17 cellular contexts compared by ENCODE assay signal in the genomic region with DNA sequence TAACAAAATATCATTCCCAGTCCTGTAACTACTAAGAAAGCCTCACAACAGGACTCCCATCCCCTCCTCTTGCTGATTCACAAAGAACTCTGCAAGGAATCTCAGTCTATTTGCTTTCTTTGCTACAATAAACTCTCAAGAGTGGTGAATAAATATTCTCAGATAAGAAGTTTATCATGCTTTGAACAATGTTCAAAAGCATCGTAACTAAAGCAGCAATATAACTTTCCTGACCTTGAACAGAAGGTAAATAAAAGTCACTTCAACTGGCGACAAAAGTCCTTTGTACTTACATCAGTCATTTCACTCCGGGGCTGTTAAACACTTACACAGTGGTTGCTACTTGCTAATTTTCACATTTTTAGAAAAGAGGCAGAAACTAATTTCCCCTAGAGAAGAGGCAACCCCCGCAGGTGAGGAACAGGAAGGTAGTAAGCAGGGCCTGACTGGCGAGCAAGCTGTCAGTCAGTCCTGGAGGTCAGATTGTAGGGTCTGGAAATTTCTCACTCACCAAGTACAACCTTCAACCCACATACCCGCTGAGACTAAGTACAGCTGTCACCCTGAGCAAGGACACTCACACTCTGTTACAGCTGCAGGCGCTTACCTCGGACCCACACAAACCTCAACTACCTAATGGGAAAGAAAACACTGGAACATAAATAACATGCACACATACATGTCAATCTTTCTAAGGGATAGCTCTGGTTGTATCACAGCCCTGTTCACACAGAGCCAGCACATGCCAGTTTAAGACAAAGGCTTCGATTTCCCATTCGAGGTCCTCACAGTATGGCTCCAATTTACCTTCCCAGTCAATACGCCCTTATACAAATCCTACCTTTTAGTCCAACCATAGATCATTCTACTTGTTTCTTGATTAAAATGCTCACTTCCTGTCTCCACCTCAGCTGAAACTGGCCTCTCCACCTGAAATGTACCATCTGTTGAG.
DNase-seq lines count a peak whose midpoint lies in the region; ATAC-seq and TF ChIP-seq lines count a peak whose summit lies in the region.
"Had no signal": no experiment of that assay in that cellular context is flagged by ENCODE, and none has a peak within 500 bp of the region (broad histone marks: within the 10 kb centered on the region; RNA-seq: fewer than 3 reads in every experiment).

No MANE protein-coding gene starts in this region.

- DNase-seq in DMS53 (lab: John Stamatoyannopoulos, UW) (peak; percentile 24), DMS53 treated with DMSO at 0.1 percent for 48 hours (lab: John Stamatoyannopoulos, UW; ENCODE audit: unreplicated experiment) (no peak), WTC11 (ENCODE audit: low spot score) (no peak), lung (ENCODE audit: low spot score) (no peak), type B pancreatic cell (ENCODE audit: extremely low spot score, unreplicated experiment) (no peak), G401 (ENCODE audit: low spot score) (no peak), erythroblast (lab: John Stamatoyannopoulos, UW) (no peak)
- DNase-seq: activated naive CD4-positive, alpha-beta T cell treated with anti-CD3 and anti-CD28 coated beads, Interleukin-2, amount 50 U/mL, for 16 hours; naive thymus-derived CD8-positive, alpha-beta T cell; NCI-H446; PC-3; right cardiac atrium; stimulated activated CD4-positive, alpha-beta T cell treated with anti-CD3 and anti-CD28 coated beads, Interleukin-4, amount 100 ng/mL, for 24 hours; SW 1271 had no signal

- peaks cover 0 to 2% of the 10 kb centered on the region in 2 donors for H3K4me1 ChIP-seq in lung (ENCODE audit: control insufficient read depth in 2 of 2, insufficient read depth in 2 of 2, low read length in 2 of 2)

- H3K4me3 Mint-ChIP-seq in WTC11, result peak overlapping the region; percentile 25
- peak overlapping the region; percentile 2 for H3K4me3 Mint-ChIP-seq in type B pancreatic cell
- H3K4me3 Mint-ChIP-seq: naive thymus-derived CD8-positive, alpha-beta T cell had no signal

- 67 to 87% methylated on average over 11 of the region's 11 CpGs for WGBS in lung, 2 donors

- H3K9me3 Mint-ChIP-seq in WTC11, result peaks cover 13% of the 10 kb centered on the region
- H3K9me3 Mint-ChIP-seq in type B pancreatic cell, result peaks cover 11% of the 10 kb centered on the region

- peaks cover 69% of the 10 kb centered on the region for H3K4me1 Mint-ChIP-seq in WTC11
- H3K4me1 Mint-ChIP-seq in type B pancreatic cell (ENCODE audit: unreplicated experiment), result peaks cover 21% of the 10 kb centered on the region

- peaks cover 28% of the 10 kb centered on the region for H3K36me3 Mint-ChIP-seq in WTC11
- H3K36me3 Mint-ChIP-seq in type B pancreatic cell, result peaks cover 23% of the 10 kb centered on the region
- H3K36me3 Mint-ChIP-seq: naive thymus-derived CD8-positive, alpha-beta T cell had no signal

- no peaks in the 10 kb centered on the region for H3K27me3 ChIP-seq in lung (ENCODE audit: control insufficient read depth, insufficient read depth)

- POLR2A ChIA-PET in WTC11 (lab: Charles Lee), result interaction anchor here (1.1 kb wide), 1 partner anchor 17 kb away, joined by 3 read pairs; no protein-coding TSS in a partner anchor

- ATAC-seq in WTC11, result peak; percentile 74
- peak; percentile 70 for ATAC-seq in lung (ENCODE audit: insufficient read depth, low FRiP score)
- ATAC-seq in GM19452 (IDR thresholded peaks at IDR 0.05; ENCODE audit: unreplicated experiment), result no peak
- ATAC-seq: naive thymus-derived CD8-positive, alpha-beta T cell; PC-3; right cardiac atrium had no signal

- H3K4me3 ChIP-seq in lung, result no peak overlapping the region
- H3K4me3 ChIP-seq: HAP-1 had no signal

- H3K27ac ChIP-seq in lung (ENCODE audit: low read depth in 1 of 2, low read length in 1 of 2), result no peak overlapping the region
- H3K27ac ChIP-seq: 22Rv1 had no signal

- in situ Hi-C loops in G401 (cut with HindIII; ENCODE audit: low sequenced_read_pairs), result no loop called here

- peak overlapping the region; percentile 91 for H3K27ac Mint-ChIP-seq in WTC11
- peak overlapping the region; percentile 74 for H3K27ac Mint-ChIP-seq in type B pancreatic cell
- H3K27ac Mint-ChIP-seq: naive thymus-derived CD8-positive, alpha-beta T cell had no signal

- no peaks in the 10 kb centered on the region for H3K9me3 ChIP-seq in lung (ENCODE audit: control insufficient read depth in 2 of 2, insufficient read depth in 1 of 2, low read length in 1 of 2)

- H3K36me3 ChIP-seq in lung (ENCODE audit: control insufficient read depth in 2 of 2, insufficient read depth in 2 of 2, low read length in 2 of 2), result no peaks in the 10 kb centered on the region

- no peaks in the 10 kb centered on the region for H3K27me3 Mint-ChIP-seq in WTC11 (ENCODE audit: low read depth)
- no peaks in the 10 kb centered on the region for H3K27me3 Mint-ChIP-seq in type B pancreatic cell

- CTCF ChIA-PET in WTC11 (lab: Charles Lee), result interaction anchor here (0.9 to 1.0 kb wide), 2 partner anchors 13 to 55 kb away, joined by 3 read pairs; no protein-coding TSS in a partner anchor

- TF ChIP-seq POLR2A in erythroblast (IDR thresholded peaks at IDR 0.05; ENCODE audit: low read length), result no peak

- no peak for TF ChIP-seq CTCF in WTC11 (IDR thresholded peaks at IDR 0.05)
- no peak for TF ChIP-seq CTCF in lung (IDR thresholded peaks at IDR 0.05; ENCODE audit: control extremely low read depth, extremely low read depth)
- no peak for TF ChIP-seq CTCF in type B pancreatic cell (conservative IDR thresholded peaks at IDR 0.05)

TF ChIP-seq in WTC11, 78 proteins besides CTCF, POLR2A, EP300 and RAD21:
- no peak for TF ChIP-seq OVOL2 (CRISPR knock-in tag; IDR thresholded peaks at IDR 0.05; ENCODE audit: borderline replicate concordance)
- TF ChIP-seq TEAD4 (CRISPR knock-in tag; IDR thresholded peaks at IDR 0.05), result peak; percentile 23; the same call in 1 of the 2 replicates
- TF ChIP-seq, protein P1, sequence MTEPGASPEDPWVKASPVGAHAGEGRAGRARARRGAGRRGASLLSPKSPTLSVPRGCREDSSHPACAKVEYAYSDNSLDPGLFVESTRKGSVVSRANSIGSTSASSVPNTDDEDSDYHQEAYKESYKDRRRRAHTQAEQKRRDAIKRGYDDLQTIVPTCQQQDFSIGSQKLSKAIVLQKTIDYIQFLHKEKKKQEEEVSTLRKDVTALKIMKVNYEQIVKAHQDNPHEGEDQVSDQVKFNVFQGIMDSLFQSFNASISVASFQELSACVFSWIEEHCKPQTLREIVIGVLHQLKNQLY (CRISPR knock-in tag; IDR thresholded peaks at IDR 0.05), result no peak
- 0 out of 2 replicates have a peak, but pooled peaks have one; percentile 10 for TF ChIP-seq SP1 (CRISPR knock-in tag; conservative IDR thresholded peaks at IDR 0.05)
- TF ChIP-seq, protein P2, sequence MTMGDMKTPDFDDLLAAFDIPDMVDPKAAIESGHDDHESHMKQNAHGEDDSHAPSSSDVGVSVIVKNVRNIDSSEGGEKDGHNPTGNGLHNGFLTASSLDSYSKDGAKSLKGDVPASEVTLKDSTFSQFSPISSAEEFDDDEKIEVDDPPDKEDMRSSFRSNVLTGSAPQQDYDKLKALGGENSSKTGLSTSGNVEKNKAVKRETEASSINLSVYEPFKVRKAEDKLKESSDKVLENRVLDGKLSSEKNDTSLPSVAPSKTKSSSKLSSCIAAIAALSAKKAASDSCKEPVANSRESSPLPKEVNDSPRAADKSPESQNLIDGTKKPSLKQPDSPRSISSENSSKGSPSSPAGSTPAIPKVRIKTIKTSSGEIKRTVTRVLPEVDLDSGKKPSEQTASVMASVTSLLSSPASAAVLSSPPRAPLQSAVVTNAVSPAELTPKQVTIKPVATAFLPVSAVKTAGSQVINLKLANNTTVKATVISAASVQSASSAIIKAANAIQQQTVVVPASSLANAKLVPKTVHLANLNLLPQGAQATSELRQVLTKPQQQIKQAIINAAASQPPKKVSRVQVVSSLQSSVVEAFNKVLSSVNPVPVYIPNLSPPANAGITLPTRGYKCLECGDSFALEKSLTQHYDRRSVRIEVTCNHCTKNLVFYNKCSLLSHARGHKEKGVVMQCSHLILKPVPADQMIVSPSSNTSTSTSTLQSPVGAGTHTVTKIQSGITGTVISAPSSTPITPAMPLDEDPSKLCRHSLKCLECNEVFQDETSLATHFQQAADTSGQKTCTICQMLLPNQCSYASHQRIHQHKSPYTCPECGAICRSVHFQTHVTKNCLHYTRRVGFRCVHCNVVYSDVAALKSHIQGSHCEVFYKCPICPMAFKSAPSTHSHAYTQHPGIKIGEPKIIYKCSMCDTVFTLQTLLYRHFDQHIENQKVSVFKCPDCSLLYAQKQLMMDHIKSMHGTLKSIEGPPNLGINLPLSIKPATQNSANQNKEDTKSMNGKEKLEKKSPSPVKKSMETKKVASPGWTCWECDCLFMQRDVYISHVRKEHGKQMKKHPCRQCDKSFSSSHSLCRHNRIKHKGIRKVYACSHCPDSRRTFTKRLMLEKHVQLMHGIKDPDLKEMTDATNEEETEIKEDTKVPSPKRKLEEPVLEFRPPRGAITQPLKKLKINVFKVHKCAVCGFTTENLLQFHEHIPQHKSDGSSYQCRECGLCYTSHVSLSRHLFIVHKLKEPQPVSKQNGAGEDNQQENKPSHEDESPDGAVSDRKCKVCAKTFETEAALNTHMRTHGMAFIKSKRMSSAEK (CRISPR knock-in tag; IDR thresholded peaks at IDR 0.05; ENCODE audit: borderline replicate concordance), result no peak
- TF ChIP-seq MXD4 (CRISPR knock-in tag; IDR thresholded peaks at IDR 0.05; ENCODE audit: borderline replicate concordance), result no peak
- TF ChIP-seq, protein P3, sequence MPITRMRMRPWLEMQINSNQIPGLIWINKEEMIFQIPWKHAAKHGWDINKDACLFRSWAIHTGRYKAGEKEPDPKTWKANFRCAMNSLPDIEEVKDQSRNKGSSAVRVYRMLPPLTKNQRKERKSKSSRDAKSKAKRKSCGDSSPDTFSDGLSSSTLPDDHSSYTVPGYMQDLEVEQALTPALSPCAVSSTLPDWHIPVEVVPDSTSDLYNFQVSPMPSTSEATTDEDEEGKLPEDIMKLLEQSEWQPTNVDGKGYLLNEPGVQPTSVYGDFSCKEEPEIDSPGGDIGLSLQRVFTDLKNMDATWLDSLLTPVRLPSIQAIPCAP (CRISPR knock-in tag; IDR thresholded peaks at IDR 0.05), result no peak
- TF ChIP-seq ZNF232 (CRISPR knock-in tag; IDR thresholded peaks at IDR 0.05), result no peak
- TF ChIP-seq, protein P4, sequence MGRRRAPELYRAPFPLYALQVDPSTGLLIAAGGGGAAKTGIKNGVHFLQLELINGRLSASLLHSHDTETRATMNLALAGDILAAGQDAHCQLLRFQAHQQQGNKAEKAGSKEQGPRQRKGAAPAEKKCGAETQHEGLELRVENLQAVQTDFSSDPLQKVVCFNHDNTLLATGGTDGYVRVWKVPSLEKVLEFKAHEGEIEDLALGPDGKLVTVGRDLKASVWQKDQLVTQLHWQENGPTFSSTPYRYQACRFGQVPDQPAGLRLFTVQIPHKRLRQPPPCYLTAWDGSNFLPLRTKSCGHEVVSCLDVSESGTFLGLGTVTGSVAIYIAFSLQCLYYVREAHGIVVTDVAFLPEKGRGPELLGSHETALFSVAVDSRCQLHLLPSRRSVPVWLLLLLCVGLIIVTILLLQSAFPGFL (CRISPR knock-in tag; IDR thresholded peaks at IDR 0.05; ENCODE audit: borderline replicate concordance), result no peak
